1 cellular context compared by ENCODE assay signal in genomic region chr12:53380797-53381738, GRCh38.
A peak's percentile ranks its signal among the peaks of the same experiment; 100 is the strongest.
TF ChIP-seq lines count a peak whose summit lies in the region.

No MANE protein-coding gene starts in this region.

TF ChIP-seq in A549, 52 proteins besides CTCF, POLR2A, EP300 and RAD21 (continued from another document):
- TF ChIP-seq, protein P1, sequence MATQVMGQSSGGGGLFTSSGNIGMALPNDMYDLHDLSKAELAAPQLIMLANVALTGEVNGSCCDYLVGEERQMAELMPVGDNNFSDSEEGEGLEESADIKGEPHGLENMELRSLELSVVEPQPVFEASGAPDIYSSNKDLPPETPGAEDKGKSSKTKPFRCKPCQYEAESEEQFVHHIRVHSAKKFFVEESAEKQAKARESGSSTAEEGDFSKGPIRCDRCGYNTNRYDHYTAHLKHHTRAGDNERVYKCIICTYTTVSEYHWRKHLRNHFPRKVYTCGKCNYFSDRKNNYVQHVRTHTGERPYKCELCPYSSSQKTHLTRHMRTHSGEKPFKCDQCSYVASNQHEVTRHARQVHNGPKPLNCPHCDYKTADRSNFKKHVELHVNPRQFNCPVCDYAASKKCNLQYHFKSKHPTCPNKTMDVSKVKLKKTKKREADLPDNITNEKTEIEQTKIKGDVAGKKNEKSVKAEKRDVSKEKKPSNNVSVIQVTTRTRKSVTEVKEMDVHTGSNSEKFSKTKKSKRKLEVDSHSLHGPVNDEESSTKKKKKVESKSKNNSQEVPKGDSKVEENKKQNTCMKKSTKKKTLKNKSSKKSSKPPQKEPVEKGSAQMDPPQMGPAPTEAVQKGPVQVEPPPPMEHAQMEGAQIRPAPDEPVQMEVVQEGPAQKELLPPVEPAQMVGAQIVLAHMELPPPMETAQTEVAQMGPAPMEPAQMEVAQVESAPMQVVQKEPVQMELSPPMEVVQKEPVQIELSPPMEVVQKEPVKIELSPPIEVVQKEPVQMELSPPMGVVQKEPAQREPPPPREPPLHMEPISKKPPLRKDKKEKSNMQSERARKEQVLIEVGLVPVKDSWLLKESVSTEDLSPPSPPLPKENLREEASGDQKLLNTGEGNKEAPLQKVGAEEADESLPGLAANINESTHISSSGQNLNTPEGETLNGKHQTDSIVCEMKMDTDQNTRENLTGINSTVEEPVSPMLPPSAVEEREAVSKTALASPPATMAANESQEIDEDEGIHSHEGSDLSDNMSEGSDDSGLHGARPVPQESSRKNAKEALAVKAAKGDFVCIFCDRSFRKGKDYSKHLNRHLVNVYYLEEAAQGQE (IDR thresholded peaks at IDR 0.05), result no peak
- TF ChIP-seq MAFK (IDR thresholded peaks at IDR 0.05; ENCODE audit: partially characterized antibody) (no peak), CEBPB (IDR thresholded peaks at IDR 0.05) (peak in 1 of 2 experiments; percentile 47; a peak in 1 of 4 replicates), HOXB13 (CRISPR knock-in tag; IDR thresholded peaks at IDR 0.05; ENCODE audit: low read depth) (no peak), SREBF2 (IDR thresholded peaks at IDR 0.05) (no peak)
TF ChIP-seq in A549: peak in this region for 1.
